ENCODE assay signal across 1 cellular context in genomic region chr2:119438726-119439284, GRCh38.
TF ChIP-seq lines count a peak whose summit lies in the region.

No MANE protein-coding gene starts in this region.

TF ChIP-seq in HepG2, 621 proteins besides CTCF, POLR2A, EP300 and RAD21 (continues in another document):
- TF ChIP-seq GLI4 (CRISPR knock-in tag; IDR thresholded peaks at IDR 0.05; ENCODE audit: borderline replicate concordance): no peak
- TF ChIP-seq IRF9 (CRISPR knock-in tag; IDR thresholded peaks at IDR 0.05; ENCODE audit: borderline replicate concordance): 0 out of 2 replicates have a peak, but pooled peaks have one; percentile 65
- no peak for TF ChIP-seq TCF7L2 (IDR thresholded peaks at IDR 0.05; ENCODE audit: low read depth, low read length)
- TF ChIP-seq THAP7 (CRISPR knock-in tag; IDR thresholded peaks at IDR 0.05): 0 out of 2 replicates have a peak, but pooled peaks have one; percentile 37
- 0 out of 2 replicates have a peak, but pooled peaks have one; percentile 6 for TF ChIP-seq ZNF646 (CRISPR knock-in tag; IDR thresholded peaks at IDR 0.05)
- no peak for TF ChIP-seq ZNF160 (CRISPR knock-in tag; IDR thresholded peaks at IDR 0.05)
- TF ChIP-seq ZNF616 (CRISPR knock-in tag; IDR thresholded peaks at IDR 0.05; ENCODE audit: low read depth): no peak
- no peak for TF ChIP-seq PAX8 (CRISPR knock-in tag; IDR thresholded peaks at IDR 0.05; ENCODE audit: borderline replicate concordance)
- TF ChIP-seq, protein P1, sequence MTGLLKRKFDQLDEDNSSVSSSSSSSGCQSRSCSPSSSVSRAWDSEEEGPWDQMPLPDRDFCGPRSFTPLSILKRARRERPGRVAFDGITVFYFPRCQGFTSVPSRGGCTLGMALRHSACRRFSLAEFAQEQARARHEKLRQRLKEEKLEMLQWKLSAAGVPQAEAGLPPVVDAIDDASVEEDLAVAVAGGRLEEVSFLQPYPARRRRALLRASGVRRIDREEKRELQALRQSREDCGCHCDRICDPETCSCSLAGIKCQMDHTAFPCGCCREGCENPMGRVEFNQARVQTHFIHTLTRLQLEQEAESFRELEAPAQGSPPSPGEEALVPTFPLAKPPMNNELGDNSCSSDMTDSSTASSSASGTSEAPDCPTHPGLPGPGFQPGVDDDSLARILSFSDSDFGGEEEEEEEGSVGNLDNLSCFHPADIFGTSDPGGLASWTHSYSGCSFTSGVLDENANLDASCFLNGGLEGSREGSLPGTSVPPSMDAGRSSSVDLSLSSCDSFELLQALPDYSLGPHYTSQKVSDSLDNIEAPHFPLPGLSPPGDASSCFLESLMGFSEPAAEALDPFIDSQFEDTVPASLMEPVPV (CRISPR knock-in tag; IDR thresholded peaks at IDR 0.05): 0 out of 2 replicates have a peak, but pooled peaks have one; percentile 41
- TF ChIP-seq HNRNPH1 (optimal IDR thresholded peaks at IDR 0.05; ENCODE audit: low read depth, low read length): no peak
- TF ChIP-seq, protein P2, sequence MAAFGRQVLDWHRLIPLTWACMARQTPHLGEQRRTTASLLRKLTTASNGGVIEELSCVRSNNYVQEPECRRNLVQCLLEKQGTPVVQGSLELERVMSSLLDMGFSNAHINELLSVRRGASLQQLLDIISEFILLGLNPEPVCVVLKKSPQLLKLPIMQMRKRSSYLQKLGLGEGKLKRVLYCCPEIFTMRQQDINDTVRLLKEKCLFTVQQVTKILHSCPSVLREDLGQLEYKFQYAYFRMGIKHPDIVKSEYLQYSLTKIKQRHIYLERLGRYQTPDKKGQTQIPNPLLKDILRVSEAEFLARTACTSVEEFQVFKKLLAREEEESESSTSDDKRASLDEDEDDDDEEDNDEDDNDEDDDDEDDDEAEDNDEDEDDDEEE (CRISPR knock-in tag; IDR thresholded peaks at IDR 0.05): 0 out of 2 replicates have a peak, but pooled peaks have one; percentile 49
- 0 out of 2 replicates have a peak, but pooled peaks have one; percentile 0 for TF ChIP-seq GATA4 (IDR thresholded peaks at IDR 0.05; ENCODE audit: borderline replicate concordance, low read depth)
- no peak for TF ChIP-seq SRSF1 (optimal IDR thresholded peaks at IDR 0.05; ENCODE audit: low read depth, low read length)
- TF ChIP-seq, protein P3, sequence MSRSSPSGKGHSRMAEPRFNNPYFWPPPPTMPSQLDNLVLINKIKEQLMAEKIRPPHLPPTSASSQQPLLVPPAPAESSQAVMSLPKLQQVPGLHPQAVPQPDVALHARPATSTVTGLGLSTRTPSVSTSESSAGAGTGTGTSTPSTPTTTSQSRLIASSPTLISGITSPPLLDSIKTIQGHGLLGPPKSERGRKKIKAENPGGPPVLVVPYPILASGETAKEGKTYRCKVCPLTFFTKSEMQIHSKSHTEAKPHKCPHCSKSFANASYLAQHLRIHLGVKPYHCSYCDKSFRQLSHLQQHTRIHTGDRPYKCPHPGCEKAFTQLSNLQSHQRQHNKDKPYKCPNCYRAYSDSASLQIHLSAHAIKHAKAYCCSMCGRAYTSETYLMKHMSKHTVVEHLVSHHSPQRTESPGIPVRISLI (CRISPR knock-in tag; IDR thresholded peaks at IDR 0.05; ENCODE audit: borderline replicate concordance): 0 out of 2 replicates have a peak, but pooled peaks have one; percentile 0
- TF ChIP-seq BHLHE40 (IDR thresholded peaks at IDR 0.05; ENCODE audit: low read length): no peak
- no peak for TF ChIP-seq MXI1 (IDR thresholded peaks at IDR 0.05; ENCODE audit: borderline replicate concordance, low read depth, low read length)
- TF ChIP-seq, protein P4, sequence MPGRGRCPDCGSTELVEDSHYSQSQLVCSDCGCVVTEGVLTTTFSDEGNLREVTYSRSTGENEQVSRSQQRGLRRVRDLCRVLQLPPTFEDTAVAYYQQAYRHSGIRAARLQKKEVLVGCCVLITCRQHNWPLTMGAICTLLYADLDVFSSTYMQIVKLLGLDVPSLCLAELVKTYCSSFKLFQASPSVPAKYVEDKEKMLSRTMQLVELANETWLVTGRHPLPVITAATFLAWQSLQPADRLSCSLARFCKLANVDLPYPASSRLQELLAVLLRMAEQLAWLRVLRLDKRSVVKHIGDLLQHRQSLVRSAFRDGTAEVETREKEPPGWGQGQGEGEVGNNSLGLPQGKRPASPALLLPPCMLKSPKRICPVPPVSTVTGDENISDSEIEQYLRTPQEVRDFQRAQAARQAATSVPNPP (CRISPR knock-in tag; IDR thresholded peaks at IDR 0.05): 0 out of 2 replicates have a peak, but pooled peaks have one; percentile 50
- no peak for TF ChIP-seq DMTF1 (CRISPR knock-in tag; IDR thresholded peaks at IDR 0.05)
- no peak for TF ChIP-seq PHF8 (CRISPR knock-in tag; IDR thresholded peaks at IDR 0.05)
- no peak for TF ChIP-seq ZNF605 (CRISPR knock-in tag; IDR thresholded peaks at IDR 0.05)
- no peak for TF ChIP-seq ZNF501 (CRISPR knock-in tag; IDR thresholded peaks at IDR 0.05)
- TF ChIP-seq SNAPC2 (CRISPR knock-in tag; IDR thresholded peaks at IDR 0.05): no peak
- no peak for TF ChIP-seq HMG20B (CRISPR knock-in tag; conservative IDR thresholded peaks at IDR 0.05)
- TF ChIP-seq TAF1 (CRISPR knock-in tag; IDR thresholded peaks at IDR 0.05): no peak
- no peak for TF ChIP-seq CENPX (CRISPR knock-in tag; IDR thresholded peaks at IDR 0.05)
- no peak for TF ChIP-seq NFATC3 (CRISPR knock-in tag; IDR thresholded peaks at IDR 0.05)
- TF ChIP-seq ZBTB7A (CRISPR knock-in tag; IDR thresholded peaks at IDR 0.05): no peak
- TF ChIP-seq GABPB1 (CRISPR knock-in tag; IDR thresholded peaks at IDR 0.05): no peak
- TF ChIP-seq ZFP1 (CRISPR knock-in tag; IDR thresholded peaks at IDR 0.05): no peak
- no peak for TF ChIP-seq ZNF766 (CRISPR knock-in tag; IDR thresholded peaks at IDR 0.05; ENCODE audit: borderline replicate concordance)
- TF ChIP-seq CEBPG (CRISPR knock-in tag; IDR thresholded peaks at IDR 0.05): no peak
- TF ChIP-seq, protein P5, sequence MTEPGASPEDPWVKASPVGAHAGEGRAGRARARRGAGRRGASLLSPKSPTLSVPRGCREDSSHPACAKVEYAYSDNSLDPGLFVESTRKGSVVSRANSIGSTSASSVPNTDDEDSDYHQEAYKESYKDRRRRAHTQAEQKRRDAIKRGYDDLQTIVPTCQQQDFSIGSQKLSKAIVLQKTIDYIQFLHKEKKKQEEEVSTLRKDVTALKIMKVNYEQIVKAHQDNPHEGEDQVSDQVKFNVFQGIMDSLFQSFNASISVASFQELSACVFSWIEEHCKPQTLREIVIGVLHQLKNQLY (CRISPR knock-in tag; IDR thresholded peaks at IDR 0.05): no peak
- no peak for TF ChIP-seq TARDBP (CRISPR knock-in tag; IDR thresholded peaks at IDR 0.05)
- TF ChIP-seq ZBTB38 (CRISPR knock-in tag; IDR thresholded peaks at IDR 0.05): no peak
- TF ChIP-seq AHR (CRISPR knock-in tag; IDR thresholded peaks at IDR 0.05): 0 out of 2 replicates have a peak, but pooled peaks have one; percentile 4
- TF ChIP-seq EEA1 (CRISPR knock-in tag; IDR thresholded peaks at IDR 0.05; ENCODE audit: borderline replicate concordance): 0 out of 2 replicates have a peak, but pooled peaks have one; percentile 49
- TF ChIP-seq ARID2 (CRISPR knock-in tag; IDR thresholded peaks at IDR 0.05; ENCODE audit: borderline replicate concordance): 0 out of 2 replicates have a peak, but pooled peaks have one; percentile 80
- no peak for TF ChIP-seq KDM6A (CRISPR knock-in tag; IDR thresholded peaks at IDR 0.05; ENCODE audit: low read depth)
- no peak for TF ChIP-seq MEIS1 (CRISPR knock-in tag; IDR thresholded peaks at IDR 0.05; ENCODE audit: borderline replicate concordance)
